1 cellular context compared by ENCODE assay signal in genomic region chr5:77012601-77013000, GRCh38.
TF ChIP-seq lines count a peak whose summit lies in the region.

No MANE protein-coding gene starts in this region.

TF ChIP-seq in GM23338, 12 proteins besides CTCF, POLR2A, EP300 and RAD21 (continued from another document):
- no peak for TF ChIP-seq CREB1 (CRISPR knock-in tag; IDR thresholded peaks at IDR 0.05; ENCODE audit: low read depth)
- TF ChIP-seq ZNF462 (CRISPR knock-in tag; IDR thresholded peaks at IDR 0.05), result no peak
- TF ChIP-seq, protein P1, sequence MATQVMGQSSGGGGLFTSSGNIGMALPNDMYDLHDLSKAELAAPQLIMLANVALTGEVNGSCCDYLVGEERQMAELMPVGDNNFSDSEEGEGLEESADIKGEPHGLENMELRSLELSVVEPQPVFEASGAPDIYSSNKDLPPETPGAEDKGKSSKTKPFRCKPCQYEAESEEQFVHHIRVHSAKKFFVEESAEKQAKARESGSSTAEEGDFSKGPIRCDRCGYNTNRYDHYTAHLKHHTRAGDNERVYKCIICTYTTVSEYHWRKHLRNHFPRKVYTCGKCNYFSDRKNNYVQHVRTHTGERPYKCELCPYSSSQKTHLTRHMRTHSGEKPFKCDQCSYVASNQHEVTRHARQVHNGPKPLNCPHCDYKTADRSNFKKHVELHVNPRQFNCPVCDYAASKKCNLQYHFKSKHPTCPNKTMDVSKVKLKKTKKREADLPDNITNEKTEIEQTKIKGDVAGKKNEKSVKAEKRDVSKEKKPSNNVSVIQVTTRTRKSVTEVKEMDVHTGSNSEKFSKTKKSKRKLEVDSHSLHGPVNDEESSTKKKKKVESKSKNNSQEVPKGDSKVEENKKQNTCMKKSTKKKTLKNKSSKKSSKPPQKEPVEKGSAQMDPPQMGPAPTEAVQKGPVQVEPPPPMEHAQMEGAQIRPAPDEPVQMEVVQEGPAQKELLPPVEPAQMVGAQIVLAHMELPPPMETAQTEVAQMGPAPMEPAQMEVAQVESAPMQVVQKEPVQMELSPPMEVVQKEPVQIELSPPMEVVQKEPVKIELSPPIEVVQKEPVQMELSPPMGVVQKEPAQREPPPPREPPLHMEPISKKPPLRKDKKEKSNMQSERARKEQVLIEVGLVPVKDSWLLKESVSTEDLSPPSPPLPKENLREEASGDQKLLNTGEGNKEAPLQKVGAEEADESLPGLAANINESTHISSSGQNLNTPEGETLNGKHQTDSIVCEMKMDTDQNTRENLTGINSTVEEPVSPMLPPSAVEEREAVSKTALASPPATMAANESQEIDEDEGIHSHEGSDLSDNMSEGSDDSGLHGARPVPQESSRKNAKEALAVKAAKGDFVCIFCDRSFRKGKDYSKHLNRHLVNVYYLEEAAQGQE (IDR thresholded peaks at IDR 0.05; ENCODE audit: unreplicated experiment), result no peak
- no peak for TF ChIP-seq NANOG (IDR thresholded peaks at IDR 0.05; ENCODE audit: borderline replicate concordance)
- no peak for TF ChIP-seq JUNB (IDR thresholded peaks at IDR 0.05; ENCODE audit: unreplicated experiment)
